In genomic region chr3:112412494-112412893, GRCh38 we compare ENCODE assay signal across 29 cellular contexts.
"Had no signal": no experiment of that assay in that cellular context is flagged by ENCODE, and none has a peak within 500 bp of the region (broad histone marks: within the 10 kb centered on the region; RNA-seq: fewer than 3 reads in every experiment).

No MANE protein-coding gene starts in this region.

- H3K27ac ChIP-seq: esophagus muscularis mucosa, foreskin keratinocyte, gastroesophageal sphincter, heart left ventricle, hepatocyte, left lung, prostate gland, right atrium auricular region, stomach, thyroid gland, vagina had no signal

- H2AFZ ChIP-seq: hepatocyte had no signal

- H3K36me3 ChIP-seq: esophagus muscularis mucosa, gastroesophageal sphincter, heart left ventricle, left lung, prostate gland, right atrium auricular region, stomach, thyroid gland, vagina had no signal

- ATAC-seq: foreskin keratinocyte; gastroesophageal sphincter; heart left ventricle; left cardiac atrium; left lung; naive thymus-derived CD8-positive, alpha-beta T cell; sciatic nerve had no signal

- H3K4me1 Mint-ChIP-seq: mesothelial cell of epicardium had no signal

- H3K27ac Mint-ChIP-seq: mesothelial cell of epicardium, nephron progenitor cell had no signal

- H3K27me3 Mint-ChIP-seq: naive thymus-derived CD8-positive, alpha-beta T cell had no signal

- H3K27me3 ChIP-seq: esophagus muscularis mucosa, foreskin keratinocyte, gastroesophageal sphincter, heart left ventricle, hepatocyte, left lung, right atrium auricular region, stomach, thyroid gland, vagina had no signal

- H3K4me3 ChIP-seq: esophagus muscularis mucosa, gastroesophageal sphincter, heart left ventricle, hepatocyte, left lung, prostate gland, right atrium auricular region, smooth muscle cell, stomach, thyroid gland, vagina had no signal

- H3K4me1 ChIP-seq: foreskin keratinocyte, left lung, prostate gland, right atrium auricular region, stomach, thyroid gland, vagina had no signal

- H3K79me2 ChIP-seq: hepatocyte had no signal

- FAIRE-seq: endothelial cell of umbilical vein had no signal

- H3K36me3 Mint-ChIP-seq: mesothelial cell of epicardium; naive thymus-derived CD8-positive, alpha-beta T cell had no signal

- H3K4me2 ChIP-seq: hepatocyte, smooth muscle cell had no signal

- DNase-seq: dermis blood vessel endothelial cell; effector memory CD4-positive, alpha-beta T cell; foreskin keratinocyte; heart left ventricle; kidney; left cardiac atrium; left lung; mesenchymal stem cell; naive thymus-derived CD8-positive, alpha-beta T cell; nephron progenitor cell; nucleus accumbens; stimulated activated CD4-positive, alpha-beta T cell treated with anti-CD3 and anti-CD28 coated beads, Interleukin-12 subunit alpha, Interleukin-12 subunit beta, amount 100 ng/mL, for 4 hours; stimulated activated CD4-positive, alpha-beta T cell treated with anti-CD3 and anti-CD28 coated beads, Interleukin-1b, Interleukin-23, amount 100 ng/mL, for 48 hours; stimulated activated CD4-positive, alpha-beta T cell treated with anti-CD3 and anti-CD28 coated beads, Interleukin-4, amount 100 ng/mL, for 1 hour; stimulated activated CD8-positive, alpha-beta memory T cell treated with anti-CD3 and anti-CD28 coated beads, Interleukin-4, amount 100 ng/mL, for 48 hours; stimulated activated naive CD4-positive, alpha-beta T cell treated with Interleukin-2 at 50 U/mL for 16 hours; stomach; thyroid gland; trophoblast cell had no signal

- H3K9me3 ChIP-seq: esophagus muscularis mucosa, gastroesophageal sphincter, heart left ventricle, left lung, prostate gland, right atrium auricular region, stomach, thyroid gland, vagina had no signal

- H3K9me3 Mint-ChIP-seq: mesothelial cell of epicardium had no signal

- H3K4me3 Mint-ChIP-seq: mesothelial cell of epicardium; naive thymus-derived CD8-positive, alpha-beta T cell; nephron progenitor cell had no signal
